ENCODE assay signal across 8 cellular contexts in genomic region chr19:58518261-58519086, GRCh38. TPM values are rescaled to one million over a fixed set of nuclear protein-coding genes. Genes with fewer than 3 reads are reported as not detected.
A peak's percentile ranks its signal among the peaks of the same experiment; 100 is the strongest.
DNase-seq lines count a peak whose midpoint lies in the region; ATAC-seq and TF ChIP-seq lines count a peak whose summit lies in the region.

No MANE protein-coding gene starts in this region.

- peaks cover 5% of the 10 kb centered on the region for H3K4me1 ChIP-seq in colonic mucosa

- peak overlapping the region; percentile 97 for H3K9ac ChIP-seq in colonic mucosa (ENCODE audit: low read depth in 2 of 2, low read length in 2 of 2)

- no peak for DNase-seq in GM06990 (ENCODE audit: extremely low read depth, insufficient read length)
- DNase-seq in NOMO-1 treated with dmso at 0.1 percent for 144 hours (lab: John Stamatoyannopoulos, UW; ENCODE audit: unreplicated experiment) = peak; percentile 85
- DNase-seq in colonic mucosa = peak; percentile 52
- no peak for DNase-seq in naive thymus-derived CD8-positive, alpha-beta T cell
- no peak for DNase-seq in HK-2 (ENCODE audit: unreplicated experiment)
- DNase-seq in NCI-H1436 treated with DMSO at 0.1 percent for 48 hours (lab: John Stamatoyannopoulos, UW) = no peak
- DNase-seq in LoVo (ENCODE audit: low spot score) = no peak
- no peak for DNase-seq in islet precursor cell

- H3K9me3 Mint-ChIP-seq in naive thymus-derived CD8-positive, alpha-beta T cell = no peaks in the 10 kb centered on the region

- POLR2A ChIA-PET in naive thymus-derived CD8-positive, alpha-beta T cell (lab: Charles Lee) = interaction anchor here (0.8 to 5.0 kb wide), 19 partner anchors 12 to 336 kb away, joined by 3 to 94 read pairs (median 7); partner anchors contain the start of genes CHMP2A, ERVK3-1, MZF1 and TRIM28

- H3K4me3 ChIP-seq in GM06990 (replicated peaks; ENCODE audit: low read depth, low read length) (peak overlapping the region; percentile 84), colonic mucosa (peak overlapping the region; percentile 74)

- H3K4me1 Mint-ChIP-seq in naive thymus-derived CD8-positive, alpha-beta T cell = peaks cover 32 to 55% (median 50%) of the 10 kb centered on the region in 4 donors

- no peaks in the 10 kb centered on the region for H3K9me3 ChIP-seq in colonic mucosa

- peaks cover 9% of the 10 kb centered on the region for H3K36me3 ChIP-seq in GM06990 (ENCODE audit: control insufficient read depth, insufficient read depth, low read length)
- H3K36me3 ChIP-seq in colonic mucosa = peaks cover 6% of the 10 kb centered on the region

- H3K27me3 ChIP-seq in GM06990 (replicated peaks; ENCODE audit: control insufficient read depth, insufficient read depth, low read length) (no peaks in the 10 kb centered on the region), colonic mucosa (no peaks in the 10 kb centered on the region)

- H3K27ac Mint-ChIP-seq in naive thymus-derived CD8-positive, alpha-beta T cell = peak overlapping the region; percentile 95 to 98 (median 98)

- H3K36me3 Mint-ChIP-seq in naive thymus-derived CD8-positive, alpha-beta T cell = peaks cover 0 to 10% (median 0%) of the 10 kb centered on the region in 3 donors

- peak overlapping the region; percentile 92 to 98 (median 96) for H3K4me3 Mint-ChIP-seq in naive thymus-derived CD8-positive, alpha-beta T cell

- no peak for ATAC-seq in naive thymus-derived CD8-positive, alpha-beta T cell

- H3K27me3 Mint-ChIP-seq in naive thymus-derived CD8-positive, alpha-beta T cell = no peaks in the 10 kb centered on the region

- intact Hi-C loops in colonic mucosa (cut with DNase I) = no loop called here

- peak overlapping the region; percentile 96 for H3K27ac ChIP-seq in colonic mucosa

- TF ChIP-seq CTCF in GM06990 (IDR thresholded peaks at IDR 0.05; ENCODE audit: insufficient read depth, low read length, poor library complexity, severe bottlenecking) = no peak
- TF ChIP-seq CTCF in colonic mucosa (IDR thresholded peaks at IDR 0.05) = no peak

RNA-seq across cellular contexts. Expression of gene ZBTB45, which starts 1.1 kb away (rescaled TPM):
- total RNA-seq in colonic mucosa = 10 to 100 TPM; 13.5 to 20.2 TPM
- 10 to 100 TPM; 21.3 to 23.0 TPM for total RNA-seq in naive thymus-derived CD8-positive, alpha-beta T cell
- polyA plus RNA-seq in naive thymus-derived CD8-positive, alpha-beta T cell = 1 to 10 TPM; 2.8 to 5.3 (median 3.5) TPM

RNA-seq across cellular contexts. Expression of gene SLC27A5, which starts 6.7 kb away (rescaled TPM):
- total RNA-seq in colonic mucosa = 1 to 10 TPM; 3.7 to 8.7 TPM
- total RNA-seq in naive thymus-derived CD8-positive, alpha-beta T cell = 10 to 100 TPM; 16.6 to 19.9 TPM
- 10 to 100 TPM; 24.5 to 39.2 (median 31.1) TPM for polyA plus RNA-seq in naive thymus-derived CD8-positive, alpha-beta T cell

RNA-seq across cellular contexts. Expression of gene TRIM28, which starts 25.4 kb away (rescaled TPM):
- 100 to 1,000 TPM; 205 to 412 TPM for total RNA-seq in colonic mucosa
- total RNA-seq in naive thymus-derived CD8-positive, alpha-beta T cell = 100 to 1,000 TPM; 429 to 434 TPM
- 100 to 1,000 TPM in 1 of 3 donors, 10 to 100 TPM in 2; 55.7 to 114 (median 62.7) TPM for polyA plus RNA-seq in naive thymus-derived CD8-positive, alpha-beta T cell

RNA-seq across cellular contexts. Expression of gene CHMP2A, which starts 36.4 kb away (rescaled TPM):
- total RNA-seq in colonic mucosa = 100 to 1,000 TPM; 176 to 183 TPM
- 10 to 100 TPM; 59.2 to 60.0 TPM for total RNA-seq in naive thymus-derived CD8-positive, alpha-beta T cell
- polyA plus RNA-seq in naive thymus-derived CD8-positive, alpha-beta T cell = 100 to 1,000 TPM; 135 to 154 (median 144) TPM

RNA-seq across cellular contexts. Expression of gene UBE2M, which starts 39.9 kb away (rescaled TPM):
- total RNA-seq in colonic mucosa = 10 to 100 TPM; 63.0 to 79.4 TPM
- total RNA-seq in naive thymus-derived CD8-positive, alpha-beta T cell = 10 to 100 TPM; 48.5 to 51.2 TPM
- 10 to 100 TPM; 10.4 to 20.5 (median 18.0) TPM for polyA plus RNA-seq in naive thymus-derived CD8-positive, alpha-beta T cell

Comparison
In these comparisons a context has a peak if more than half of its experiments do, and no peak if none do; other contexts are left out.
1. DNase-seq: peak in NOMO-1 treated with dmso at 0.1 percent for 144 hours (single experiment) and colonic mucosa (single experiment); none in GM06990 (single experiment), naive thymus-derived CD8-positive, alpha-beta T cell (0 of 10), HK-2 (single experiment), NCI-H1436 treated with DMSO at 0.1 percent for 48 hours (single experiment), LoVo (single experiment) and islet precursor cell (single experiment).